Comparison of ENCODE assay signal across 8 cellular contexts in the genomic region with DNA sequence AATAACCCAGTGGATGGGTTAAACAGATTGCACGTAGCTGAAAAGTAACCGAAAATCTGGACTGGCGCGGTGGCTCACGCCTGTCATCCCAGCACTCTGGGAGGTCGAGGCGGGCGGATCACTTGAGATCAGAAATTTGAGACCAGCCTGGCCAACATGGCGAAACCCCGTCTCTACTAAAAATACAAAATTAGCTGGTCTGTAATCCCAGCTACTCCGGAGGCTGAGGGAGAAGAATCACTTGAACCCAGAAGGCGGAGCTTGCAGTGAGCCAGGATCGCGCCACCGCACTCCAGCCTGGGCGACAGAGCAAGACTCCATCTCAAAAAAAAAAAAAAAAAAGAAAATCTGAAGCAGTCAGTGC. TPM values are rescaled to one million over a fixed set of nuclear protein-coding genes. Genes with fewer than 3 reads are reported as not detected.
DNase-seq lines count a peak whose midpoint lies in the region; ATAC-seq and TF ChIP-seq lines count a peak whose summit lies in the region.
"Not testable (repeated sequence)": the region's sequence is repeated elsewhere in the genome, so short reads cannot be mapped to it uniquely, and the experiment has no call there.

No MANE protein-coding gene starts in this region.

- H3K9me3 Mint-ChIP-seq in activated CD8-positive, alpha-beta memory T cell treated with anti-CD3 and anti-CD28 coated beads, Interleukin-2, amount 10 ng/mL, durations not matched to agents 7 days and 5 days (ENCODE audit: low read depth); osteocyte (ENCODE audit: unreplicated experiment): not testable (repeated sequence)

- peak overlapping the region; percentile 99 for H3K4me3 Mint-ChIP-seq in activated CD8-positive, alpha-beta memory T cell treated with anti-CD3 and anti-CD28 coated beads, Interleukin-2, amount 10 ng/mL, durations not matched to agents 7 days and 5 days
- H3K4me3 Mint-ChIP-seq in osteocyte (ENCODE audit: unreplicated experiment) = peak overlapping the region; percentile 95

- not testable (repeated sequence) for H3K27me3 Mint-ChIP-seq in activated CD8-positive, alpha-beta memory T cell treated with anti-CD3 and anti-CD28 coated beads, Interleukin-2, amount 10 ng/mL, durations not matched to agents 7 days and 5 days; osteocyte (ENCODE audit: unreplicated experiment)

- peak overlapping the region; percentile 76 to 93 for H3K9ac ChIP-seq in duodenal mucosa (ENCODE audit: low read depth in 1 of 2, low read length in 2 of 2)
- peak overlapping the region; percentile 88 for H3K9ac ChIP-seq in iPS-20b (ENCODE audit: low read depth, low read length)

- 1% methylated on average over 16 of the region's 16 CpGs for WGBS in thymus

- H3K36me3 ChIP-seq in duodenal mucosa (ENCODE audit: control insufficient read depth in 1 of 2, insufficient read depth in 2 of 2, low read length in 2 of 2) (peaks cover 2 to 17% of the 10 kb centered on the region in 2 donors), iPS-20b (ENCODE audit: insufficient read depth, low read depth, low read length) (peaks cover 26% of the 10 kb centered on the region), thymus (ENCODE audit: control insufficient read depth, insufficient read depth) (peaks cover 20% of the 10 kb centered on the region)

- H3K9me3 ChIP-seq in duodenal mucosa (ENCODE audit: control insufficient read depth in 1 of 2, low read length in 2 of 2); iPS-20b (ENCODE audit: insufficient read depth, low read depth, low read length); thymus (ENCODE audit: control insufficient read depth): not testable (repeated sequence)

- H3K4me1 ChIP-seq in duodenal mucosa (ENCODE audit: control insufficient read depth in 1 of 2, insufficient read depth in 2 of 2, low read length in 2 of 2) (peaks cover 21 to 23% of the 10 kb centered on the region in 2 donors), thymus (ENCODE audit: control insufficient read depth, insufficient read depth, low read length) (peaks cover 21% of the 10 kb centered on the region)
- not testable (repeated sequence) for H3K4me1 ChIP-seq in iPS-20b (ENCODE audit: insufficient read depth, low read length)

- not testable (repeated sequence) for H3K27me3 ChIP-seq in duodenal mucosa (ENCODE audit: control insufficient read depth in 1 of 2, insufficient read depth in 2 of 2, low read length in 2 of 2); iPS-20b (ENCODE audit: insufficient read depth, low read length); thymus (ENCODE audit: control insufficient read depth, insufficient read depth)

- not testable (repeated sequence) for TF ChIP-seq CTCF in osteocyte (IDR thresholded peaks at IDR 0.05)

- peaks cover 18% of the 10 kb centered on the region for H3K36me3 Mint-ChIP-seq in activated CD8-positive, alpha-beta memory T cell treated with anti-CD3 and anti-CD28 coated beads, Interleukin-2, amount 10 ng/mL, durations not matched to agents 7 days and 5 days
- H3K36me3 Mint-ChIP-seq in osteocyte (ENCODE audit: unreplicated experiment) = peaks cover 15% of the 10 kb centered on the region

- H3K27ac ChIP-seq in duodenal mucosa (ENCODE audit: low read depth, low read length) (peak overlapping the region; percentile 80), iPS-20b (ENCODE audit: low read length) (peak overlapping the region; percentile 40), thymus (ENCODE audit: low read depth) (peak overlapping the region; percentile 93)

- H3K4me1 Mint-ChIP-seq in activated CD8-positive, alpha-beta memory T cell treated with anti-CD3 and anti-CD28 coated beads, Interleukin-2, amount 10 ng/mL, durations not matched to agents 7 days and 5 days = peaks cover 34% of the 10 kb centered on the region
- H3K4me1 Mint-ChIP-seq in osteocyte (ENCODE audit: unreplicated experiment) = peaks cover 33% of the 10 kb centered on the region

- H3K4me3 ChIP-seq in duodenal mucosa (ENCODE audit: low read depth in 1 of 2, low read length in 2 of 2) = peak overlapping the region; percentile 93 to 99
- H3K4me3 ChIP-seq in iPS-20b (ENCODE audit: low read length) = peak overlapping the region; percentile 93
- H3K4me3 ChIP-seq in thymus (ENCODE audit: low read length) = peak overlapping the region; percentile 72

- CTCF ChIA-PET in activated CD8-positive, alpha-beta memory T cell treated with anti-CD3 and anti-CD28 coated beads, Interleukin-2, amount 10 ng/mL, durations not matched to agents 7 days and 5 days (lab: Charles Lee) = interaction anchor here (0.7 to 2.8 kb wide), 33 partner anchors 8 to 1418 kb away, joined by 3 to 35 read pairs (median 4); a partner anchor contains a TSS

- peak; percentile 6 for ATAC-seq in HG02870 (IDR thresholded peaks at IDR 0.05; ENCODE audit: unreplicated experiment)
- ATAC-seq in activated CD8-positive, alpha-beta memory T cell treated with anti-CD3 and anti-CD28 coated beads, Interleukin-2, amount 10 ng/mL, durations not matched to agents 7 days and 5 days = peak; percentile 31

- DNase-seq in DMS79 treated with DMSO at 0.1 percent for 48 hours (lab: John Stamatoyannopoulos, UW) (peak; percentile 36), NCI-H748 (lab: John Stamatoyannopoulos, UW; ENCODE audit: unreplicated experiment) (peak; percentile 38)
- DNase-seq in activated CD8-positive, alpha-beta memory T cell treated with anti-CD3 and anti-CD28 coated beads, Interleukin-2, amount 10 ng/mL, durations not matched to agents 7 days and 5 days = peak; percentile 60
- not testable (repeated sequence) for DNase-seq in osteocyte (ENCODE audit: extremely low spot score, unreplicated experiment)

- H3K27ac Mint-ChIP-seq in activated CD8-positive, alpha-beta memory T cell treated with anti-CD3 and anti-CD28 coated beads, Interleukin-2, amount 10 ng/mL, durations not matched to agents 7 days and 5 days = peak overlapping the region; percentile 99
- H3K27ac Mint-ChIP-seq in osteocyte (ENCODE audit: unreplicated experiment) = peak overlapping the region; percentile 99

RNA-seq across cellular contexts. Expression of a gene that starts 0.7 kb away (rescaled TPM):
- 100 to 1,000 TPM in 1 of 2 experiments, 10 to 100 TPM in 1; 78.9 to 101 TPM for total RNA-seq in activated CD8-positive, alpha-beta memory T cell treated with anti-CD3 and anti-CD28 coated beads, Interleukin-2, amount 10 ng/mL, durations not matched to agents 7 days and 5 days
- total RNA-seq in osteocyte = 89.7 and 105 TPM in 2 replicates
- 129 TPM for polyA plus RNA-seq in thymus

RNA-seq across cellular contexts. Expression of a gene that starts 27.2 kb away (rescaled TPM):
- total RNA-seq in activated CD8-positive, alpha-beta memory T cell treated with anti-CD3 and anti-CD28 coated beads, Interleukin-2, amount 10 ng/mL, durations not matched to agents 7 days and 5 days = 10 to 100 TPM; 55.0 to 62.4 TPM
- total RNA-seq in osteocyte = 53.6 and 55.1 TPM in 2 replicates
- 31.4 TPM for polyA plus RNA-seq in thymus

Comparison
In these comparisons a context has a peak if more than half of its experiments do, and no peak if none do; other contexts are left out.
1. H3K27ac ChIP-seq: peak in every context shown above with its lines; median percentile 93 in thymus; 80 in duodenal mucosa; 40 in iPS-20b.